ENCODE assay signal across 19 cellular contexts in genomic region chr1:8591547-8591946, GRCh38.
A peak's percentile ranks its signal among the peaks of the same experiment; 100 is the strongest.
DNase-seq lines count a peak whose midpoint lies in the region; ATAC-seq and TF ChIP-seq lines count a peak whose summit lies in the region.
"Had no signal": no experiment of that assay in that cellular context is flagged by ENCODE, and none has a peak within 500 bp of the region (broad histone marks: within the 10 kb centered on the region; RNA-seq: fewer than 3 reads in every experiment).

No MANE protein-coding gene starts in this region.

- no peak overlapping the region for H3K4me2 ChIP-seq in GM23248 (ENCODE audit: unreplicated experiment)

- in situ Hi-C loops in GM23248 (cut with MboI), result no loop called here

- H3K4me3 ChIP-seq in GM23248, result no peak overlapping the region
- H3K4me3 ChIP-seq: BLaER1 treated with 17β-estradiol and CSF1 and Interleukin-3, amounts not matched to agents 10 nM and 100 nM; Peyer's patch had no signal

- H3K9me3 ChIP-seq in GM23248 (ENCODE audit: low read depth), result no peaks in the 10 kb centered on the region
- H3K9me3 ChIP-seq: Caco-2, Peyer's patch had no signal

- H3K4me1 ChIP-seq in GM23248 (ENCODE audit: insufficient read depth), result no peaks in the 10 kb centered on the region

- no peak overlapping the region for H3K4me3 Mint-ChIP-seq in activated CD4-positive, alpha-beta T cell treated with anti-CD3 and anti-CD28 coated beads, Interleukin-2, amount 10 ng/mL, durations not matched to agents 7 days and 5 days
- no peak overlapping the region for H3K4me3 Mint-ChIP-seq in memory B cell

- no peak overlapping the region for H3K9ac ChIP-seq in GM23248
- H3K9ac ChIP-seq: BLaER1 treated with 17β-estradiol and CSF1 and Interleukin-3, amounts not matched to agents 10 nM and 100 nM had no signal

- CTCF ChIA-PET in activated CD4-positive, alpha-beta T cell treated with anti-CD3 and anti-CD28 coated beads, Interleukin-2, amount 10 ng/mL, durations not matched to agents 7 days and 5 days (lab: Charles Lee), result no interaction called here

- H3K36me3 ChIP-seq in GM23248 (ENCODE audit: low read depth), result no peaks in the 10 kb centered on the region
- H3K36me3 ChIP-seq: Peyer's patch had no signal

- H3K79me2 ChIP-seq in GM23248 (ENCODE audit: insufficient read depth), result peaks cover 47% of the 10 kb centered on the region

- peak overlapping the region; percentile 37 for H3K27ac Mint-ChIP-seq in activated CD4-positive, alpha-beta T cell treated with anti-CD3 and anti-CD28 coated beads, Interleukin-2, amount 10 ng/mL, durations not matched to agents 7 days and 5 days
- peak overlapping the region; percentile 11 for H3K27ac Mint-ChIP-seq in memory B cell

- no peak for TF ChIP-seq CTCF in VCaP (conservative IDR thresholded peaks at IDR 0.05)

- POLR2A ChIA-PET in activated CD4-positive, alpha-beta T cell treated with anti-CD3 and anti-CD28 coated beads, Interleukin-2, amount 10 ng/mL, durations not matched to agents 7 days and 5 days (lab: Charles Lee), result no interaction called here

- H3K27ac ChIP-seq in VCaP (peak overlapping the region; percentile 6; the same call in 1 of the 2 replicates), GM23248 (no peak overlapping the region)
- H3K27ac ChIP-seq: BLaER1 treated with 17β-estradiol and CSF1 and Interleukin-3, amounts not matched to agents 10 nM and 100 nM; HL-60; Peyer's patch had no signal

- ATAC-seq in memory B cell (ENCODE audit: low read depth), result no peak

- no peak overlapping the region for H2AFZ ChIP-seq in GM23248

- H3K4me1 Mint-ChIP-seq in activated CD4-positive, alpha-beta T cell treated with anti-CD3 and anti-CD28 coated beads, Interleukin-2, amount 10 ng/mL, durations not matched to agents 7 days and 5 days, result peaks cover 47% of the 10 kb centered on the region
- peaks cover 31% of the 10 kb centered on the region for H3K4me1 Mint-ChIP-seq in memory B cell

- no peaks in the 10 kb centered on the region for H3K9me2 ChIP-seq in GM23248 (ENCODE audit: insufficient read depth)

- no peaks in the 10 kb centered on the region for H3F3A ChIP-seq in GM23248 (ENCODE audit: insufficient read depth)

- 98% methylated on average over 4 of the region's 4 CpGs for WGBS in GM23248 (ENCODE audit: low coverage in 1 of 2, low lambda C conversion rate in 2 of 2, missing lambda C conversion rate in 2 of 2), 2 experiments

- H3K27me3 Mint-ChIP-seq in activated CD4-positive, alpha-beta T cell treated with anti-CD3 and anti-CD28 coated beads, Interleukin-2, amount 10 ng/mL, durations not matched to agents 7 days and 5 days, result no peaks in the 10 kb centered on the region
- no peaks in the 10 kb centered on the region for H3K27me3 Mint-ChIP-seq in memory B cell

- no peak for DNase-seq in activated CD4-positive, alpha-beta T cell treated with anti-CD3 and anti-CD28 coated beads, Interleukin-2, amount 10 ng/mL, durations not matched to agents 7 days and 5 days
- no peak for DNase-seq in activated CD4-positive, alpha-beta T cell treated with anti-CD3 and anti-CD28 coated beads for 4 hours
- DNase-seq in memory B cell (ENCODE audit: low spot score in 2 of 2), result no peak
- peak; percentile 19 for DNase-seq in superior temporal gyrus (ENCODE audit: extremely low spot score)
- no peak for DNase-seq in NCI-H1092 treated with DMSO at 0.1 percent for 48 hours (lab: John Stamatoyannopoulos, UW)
- no peak for DNase-seq in GM23248
- DNase-seq in HuH-7 (ENCODE audit: low spot score), result no peak
- DNase-seq: 8988T, Caco-2, HCEC 1CT, KG1, NCI-H1105, NCI-H1694 treated with DMSO at 0.1 percent for 48 hours, NCI-H69, Peyer's patch, Right ventricle myocardium superior had no signal

- H3K36me3 Mint-ChIP-seq in activated CD4-positive, alpha-beta T cell treated with anti-CD3 and anti-CD28 coated beads, Interleukin-2, amount 10 ng/mL, durations not matched to agents 7 days and 5 days (ENCODE audit: low read depth), result peaks cover 24% of the 10 kb centered on the region
- peaks cover 13% of the 10 kb centered on the region for H3K36me3 Mint-ChIP-seq in memory B cell

- H4K20me1 ChIP-seq in GM23248 (ENCODE audit: insufficient read depth), result no peaks in the 10 kb centered on the region

- H3K9me3 Mint-ChIP-seq in activated CD4-positive, alpha-beta T cell treated with anti-CD3 and anti-CD28 coated beads, Interleukin-2, amount 10 ng/mL, durations not matched to agents 7 days and 5 days, result peaks cover 11% of the 10 kb centered on the region
- H3K9me3 Mint-ChIP-seq in memory B cell, result no peaks in the 10 kb centered on the region

- H3K27me3 ChIP-seq in GM23248 (replicated peaks; ENCODE audit: insufficient read depth), result no peaks in the 10 kb centered on the region
- H3K27me3 ChIP-seq: BLaER1 treated with 17β-estradiol and CSF1 and Interleukin-3, amounts not matched to agents 10 nM and 100 nM; Peyer's patch had no signal
